2 cellular contexts compared by ENCODE assay signal in the genomic region with DNA sequence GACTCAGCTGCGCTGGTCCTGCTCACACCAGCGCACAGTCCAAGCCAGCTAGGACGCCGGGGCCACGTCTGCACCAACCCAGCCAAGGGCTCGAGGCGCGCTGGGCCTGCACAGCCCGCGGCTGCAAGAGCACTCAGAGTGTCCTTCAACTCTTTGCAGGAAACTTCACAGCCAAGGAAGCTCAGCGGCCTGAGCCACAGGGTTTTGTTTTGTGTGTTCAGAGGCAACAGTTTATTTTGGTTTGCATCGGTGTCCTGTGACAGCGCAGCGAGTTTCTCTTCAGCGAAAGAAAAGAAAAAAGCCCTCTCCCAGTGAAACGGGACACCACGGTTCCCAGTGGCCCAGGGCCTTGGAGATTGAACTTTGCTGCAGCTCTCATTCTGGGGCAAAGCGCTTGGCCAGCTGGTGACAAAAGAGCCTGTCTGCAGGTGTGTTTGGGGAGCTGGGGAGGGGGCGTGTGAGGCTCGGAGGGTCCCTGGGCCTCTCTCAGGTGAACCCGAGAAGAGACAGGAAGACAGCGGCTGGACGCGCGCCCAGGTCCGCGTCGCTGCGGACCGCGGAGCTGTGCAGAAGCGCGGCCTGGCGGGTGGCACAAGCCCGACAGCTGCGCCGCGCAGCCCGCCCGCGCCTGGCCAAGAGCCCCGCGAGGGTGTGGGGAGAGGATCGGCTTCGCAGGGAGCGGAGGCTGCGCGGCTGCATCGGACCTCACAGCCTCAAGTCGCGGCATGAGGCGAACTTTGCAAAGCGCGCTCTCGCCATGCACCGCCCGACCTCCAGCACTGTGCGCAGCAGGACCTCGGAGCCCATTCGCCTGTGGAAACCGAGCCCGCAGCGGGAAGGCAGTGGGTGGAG.
TF ChIP-seq lines count a peak whose summit lies in the region.

No MANE protein-coding gene starts in this region.

TF ChIP-seq in H1, 55 proteins besides CTCF, POLR2A, EP300 and RAD21 (continues in another document):
- TF ChIP-seq E2F6 (IDR thresholded peaks at IDR 0.05) (peak; percentile 11; the same call in 1 of the 2 replicates), BCL11A (IDR thresholded peaks at IDR 0.05; ENCODE audit: low read depth in 2 of 2, low read length in 2 of 2) (no peak), ATF3 (IDR thresholded peaks at IDR 0.05; ENCODE audit: insufficient read depth, low read depth, low read length) (no peak), MAX (IDR thresholded peaks at IDR 0.05) (peak; percentile 76; the same call in 1 of the 2 replicates)
- TF ChIP-seq, protein P1, sequence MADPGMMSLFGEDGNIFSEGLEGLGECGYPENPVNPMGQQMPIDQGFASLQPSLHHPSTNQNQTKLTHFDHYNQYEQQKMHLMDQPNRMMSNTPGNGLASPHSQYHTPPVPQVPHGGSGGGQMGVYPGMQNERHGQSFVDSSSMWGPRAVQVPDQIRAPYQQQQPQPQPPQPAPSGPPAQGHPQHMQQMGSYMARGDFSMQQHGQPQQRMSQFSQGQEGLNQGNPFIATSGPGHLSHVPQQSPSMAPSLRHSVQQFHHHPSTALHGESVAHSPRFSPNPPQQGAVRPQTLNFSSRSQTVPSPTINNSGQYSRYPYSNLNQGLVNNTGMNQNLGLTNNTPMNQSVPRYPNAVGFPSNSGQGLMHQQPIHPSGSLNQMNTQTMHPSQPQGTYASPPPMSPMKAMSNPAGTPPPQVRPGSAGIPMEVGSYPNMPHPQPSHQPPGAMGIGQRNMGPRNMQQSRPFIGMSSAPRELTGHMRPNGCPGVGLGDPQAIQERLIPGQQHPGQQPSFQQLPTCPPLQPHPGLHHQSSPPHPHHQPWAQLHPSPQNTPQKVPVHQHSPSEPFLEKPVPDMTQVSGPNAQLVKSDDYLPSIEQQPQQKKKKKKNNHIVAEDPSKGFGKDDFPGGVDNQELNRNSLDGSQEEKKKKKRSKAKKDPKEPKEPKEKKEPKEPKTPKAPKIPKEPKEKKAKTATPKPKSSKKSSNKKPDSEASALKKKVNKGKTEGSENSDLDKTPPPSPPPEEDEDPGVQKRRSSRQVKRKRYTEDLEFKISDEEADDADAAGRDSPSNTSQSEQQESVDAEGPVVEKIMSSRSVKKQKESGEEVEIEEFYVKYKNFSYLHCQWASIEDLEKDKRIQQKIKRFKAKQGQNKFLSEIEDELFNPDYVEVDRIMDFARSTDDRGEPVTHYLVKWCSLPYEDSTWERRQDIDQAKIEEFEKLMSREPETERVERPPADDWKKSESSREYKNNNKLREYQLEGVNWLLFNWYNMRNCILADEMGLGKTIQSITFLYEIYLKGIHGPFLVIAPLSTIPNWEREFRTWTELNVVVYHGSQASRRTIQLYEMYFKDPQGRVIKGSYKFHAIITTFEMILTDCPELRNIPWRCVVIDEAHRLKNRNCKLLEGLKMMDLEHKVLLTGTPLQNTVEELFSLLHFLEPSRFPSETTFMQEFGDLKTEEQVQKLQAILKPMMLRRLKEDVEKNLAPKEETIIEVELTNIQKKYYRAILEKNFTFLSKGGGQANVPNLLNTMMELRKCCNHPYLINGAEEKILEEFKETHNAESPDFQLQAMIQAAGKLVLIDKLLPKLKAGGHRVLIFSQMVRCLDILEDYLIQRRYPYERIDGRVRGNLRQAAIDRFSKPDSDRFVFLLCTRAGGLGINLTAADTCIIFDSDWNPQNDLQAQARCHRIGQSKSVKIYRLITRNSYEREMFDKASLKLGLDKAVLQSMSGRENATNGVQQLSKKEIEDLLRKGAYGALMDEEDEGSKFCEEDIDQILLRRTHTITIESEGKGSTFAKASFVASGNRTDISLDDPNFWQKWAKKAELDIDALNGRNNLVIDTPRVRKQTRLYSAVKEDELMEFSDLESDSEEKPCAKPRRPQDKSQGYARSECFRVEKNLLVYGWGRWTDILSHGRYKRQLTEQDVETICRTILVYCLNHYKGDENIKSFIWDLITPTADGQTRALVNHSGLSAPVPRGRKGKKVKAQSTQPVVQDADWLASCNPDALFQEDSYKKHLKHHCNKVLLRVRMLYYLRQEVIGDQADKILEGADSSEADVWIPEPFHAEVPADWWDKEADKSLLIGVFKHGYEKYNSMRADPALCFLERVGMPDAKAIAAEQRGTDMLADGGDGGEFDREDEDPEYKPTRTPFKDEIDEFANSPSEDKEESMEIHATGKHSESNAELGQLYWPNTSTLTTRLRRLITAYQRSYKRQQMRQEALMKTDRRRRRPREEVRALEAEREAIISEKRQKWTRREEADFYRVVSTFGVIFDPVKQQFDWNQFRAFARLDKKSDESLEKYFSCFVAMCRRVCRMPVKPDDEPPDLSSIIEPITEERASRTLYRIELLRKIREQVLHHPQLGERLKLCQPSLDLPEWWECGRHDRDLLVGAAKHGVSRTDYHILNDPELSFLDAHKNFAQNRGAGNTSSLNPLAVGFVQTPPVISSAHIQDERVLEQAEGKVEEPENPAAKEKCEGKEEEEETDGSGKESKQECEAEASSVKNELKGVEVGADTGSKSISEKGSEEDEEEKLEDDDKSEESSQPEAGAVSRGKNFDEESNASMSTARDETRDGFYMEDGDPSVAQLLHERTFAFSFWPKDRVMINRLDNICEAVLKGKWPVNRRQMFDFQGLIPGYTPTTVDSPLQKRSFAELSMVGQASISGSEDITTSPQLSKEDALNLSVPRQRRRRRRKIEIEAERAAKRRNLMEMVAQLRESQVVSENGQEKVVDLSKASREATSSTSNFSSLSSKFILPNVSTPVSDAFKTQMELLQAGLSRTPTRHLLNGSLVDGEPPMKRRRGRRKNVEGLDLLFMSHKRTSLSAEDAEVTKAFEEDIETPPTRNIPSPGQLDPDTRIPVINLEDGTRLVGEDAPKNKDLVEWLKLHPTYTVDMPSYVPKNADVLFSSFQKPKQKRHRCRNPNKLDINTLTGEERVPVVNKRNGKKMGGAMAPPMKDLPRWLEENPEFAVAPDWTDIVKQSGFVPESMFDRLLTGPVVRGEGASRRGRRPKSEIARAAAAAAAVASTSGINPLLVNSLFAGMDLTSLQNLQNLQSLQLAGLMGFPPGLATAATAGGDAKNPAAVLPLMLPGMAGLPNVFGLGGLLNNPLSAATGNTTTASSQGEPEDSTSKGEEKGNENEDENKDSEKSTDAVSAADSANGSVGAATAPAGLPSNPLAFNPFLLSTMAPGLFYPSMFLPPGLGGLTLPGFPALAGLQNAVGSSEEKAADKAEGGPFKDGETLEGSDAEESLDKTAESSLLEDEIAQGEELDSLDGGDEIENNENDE (IDR thresholded peaks at IDR 0.05; ENCODE audit: insufficient replicate concordance, low read length): no peak

TF ChIP-seq in GM12891, 5 proteins besides CTCF, POLR2A, EP300 and RAD21:
- TF ChIP-seq POLR2AphosphoS5 (IDR thresholded peaks at IDR 0.05; ENCODE audit: low read depth, low read length) (no peak), POU2F2 (IDR thresholded peaks at IDR 0.05; ENCODE audit: low read depth, low read length) (no peak), TAF1 (IDR thresholded peaks at IDR 0.05; ENCODE audit: low read depth, low read length) (no peak), SPI1 (IDR thresholded peaks at IDR 0.05; ENCODE audit: low read depth, low read length) (no peak), PAX5 (IDR thresholded peaks at IDR 0.05; ENCODE audit: insufficient read depth, low read length, severe bottlenecking) (no peak)
